Comparison of ENCODE assay signal across 13 cellular contexts in the genomic region with DNA sequence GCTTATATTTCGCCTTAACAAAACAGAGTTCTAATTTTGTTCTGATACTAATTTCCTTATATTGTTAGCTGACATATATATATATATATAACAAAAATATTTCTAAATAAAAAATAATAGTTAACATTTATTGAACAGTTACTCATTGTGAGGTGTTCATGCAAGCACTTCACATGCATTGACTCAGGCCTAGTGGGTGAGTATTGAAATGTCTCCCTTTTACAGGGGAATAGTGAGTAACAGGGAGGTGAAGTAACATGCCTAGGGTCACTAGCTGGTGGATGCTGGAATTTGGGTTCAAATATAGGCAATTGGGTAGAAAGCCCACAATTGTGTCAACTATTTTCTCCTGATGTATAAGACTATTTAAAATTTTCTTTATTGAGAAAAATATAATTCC.
A peak's percentile ranks its signal among the peaks of the same experiment; 100 is the strongest.
DNase-seq lines count a peak whose midpoint lies in the region; FAIRE-seq and TF ChIP-seq lines count a peak whose summit lies in the region.
"Had no signal": no experiment of that assay in that cellular context is flagged by ENCODE, and none has a peak within 500 bp of the region (broad histone marks: within the 10 kb centered on the region; RNA-seq: fewer than 3 reads in every experiment).

No MANE protein-coding gene starts in this region.

- no peak overlapping the region for H3K23ac ChIP-seq in mesenchymal stem cell (ENCODE audit: low read length in 2 of 2)

- no peak overlapping the region for H2BK15ac ChIP-seq in mesenchymal stem cell (ENCODE audit: low read depth, poor library complexity, severe bottlenecking)

- no peak overlapping the region for H2BK12ac ChIP-seq in mesenchymal stem cell (ENCODE audit: low read length in 2 of 2)

- no peak overlapping the region for H4K8ac ChIP-seq in mesenchymal stem cell (ENCODE audit: low read length)

- no peaks in the 10 kb centered on the region for H3K27me3 ChIP-seq in bronchial epithelial cell (ENCODE audit: control insufficient read depth, insufficient read depth, low read length)
- H3K27me3 ChIP-seq in mesenchymal stem cell (ENCODE audit: control insufficient read depth in 1 of 2, insufficient read depth in 1 of 2, low read length in 2 of 2): no peaks in the 10 kb centered on the region
- H3K27me3 ChIP-seq in left ventricle myocardium inferior (ENCODE audit: low read depth): no peaks in the 10 kb centered on the region

- FAIRE-seq in bronchial epithelial cell (lab: Jason Lieb, UNC): no peak
- FAIRE-seq: GM12891 had no signal

- no peak overlapping the region for H3K4ac ChIP-seq in mesenchymal stem cell (ENCODE audit: low read depth in 1 of 2, low read length in 2 of 2)

- no peak overlapping the region for H2BK5ac ChIP-seq in mesenchymal stem cell (ENCODE audit: low read depth, low read length, poor library complexity, severe bottlenecking)

- H4K91ac ChIP-seq in mesenchymal stem cell (ENCODE audit: low read length): no peak overlapping the region

- H3K9me3 ChIP-seq in mesenchymal stem cell (ENCODE audit: control insufficient read depth, low read length): no peaks in the 10 kb centered on the region
- no peaks in the 10 kb centered on the region for H3K9me3 ChIP-seq in left ventricle myocardium inferior (replicated peaks)

- H3K18ac ChIP-seq in mesenchymal stem cell (ENCODE audit: low read depth in 1 of 2, low read length in 2 of 2): no peak overlapping the region

- H3K36me3 ChIP-seq in bronchial epithelial cell (ENCODE audit: control insufficient read depth, insufficient read depth, low read length) (no peaks in the 10 kb centered on the region), mesenchymal stem cell (ENCODE audit: control insufficient read depth in 1 of 2, insufficient read depth in 2 of 2, low read depth in 1 of 2, low read length in 2 of 2) (no peaks in the 10 kb centered on the region), left ventricle myocardium inferior (no peaks in the 10 kb centered on the region)

- H3K4me2 ChIP-seq in mesenchymal stem cell (ENCODE audit: low read length, poor library complexity, severe bottlenecking): no peak overlapping the region
- H3K4me2 ChIP-seq: GM23338 had no signal

- WGBS in mesenchymal stem cell: no CpG with 5 or more reads among the region's 1 CpG

- H2AFZ ChIP-seq in mesenchymal stem cell (ENCODE audit: low read depth, low read length): no peak overlapping the region
- H2AFZ ChIP-seq: GM23338 had no signal

- H3K9ac ChIP-seq in mesenchymal stem cell (ENCODE audit: low read length): no peak overlapping the region

- no peak overlapping the region for H3K14ac ChIP-seq in mesenchymal stem cell (ENCODE audit: low read length in 2 of 2)

- H3K27ac ChIP-seq in mesenchymal stem cell (ENCODE audit: low read length, poor library complexity, severe bottlenecking) (no peak overlapping the region), left ventricle myocardium inferior (replicated peaks) (no peak overlapping the region)

- no peak for TF ChIP-seq CTCF in bronchial epithelial cell (IDR thresholded peaks at IDR 0.05; ENCODE audit: insufficient read depth, low read length, severe bottlenecking)
- TF ChIP-seq CTCF in left ventricle myocardium inferior (IDR thresholded peaks at IDR 0.05; ENCODE audit: borderline replicate concordance): no peak

- H3K4me3 ChIP-seq in bronchial epithelial cell (ENCODE audit: low read depth, low read length) (no peak overlapping the region), mesenchymal stem cell (ENCODE audit: insufficient read depth in 1 of 2, low read depth in 1 of 2, low read length in 2 of 2) (no peak overlapping the region), left ventricle myocardium inferior (no peak overlapping the region)
- H3K4me3 ChIP-seq: GM23338 had no signal

- intact Hi-C loops in left ventricle myocardium inferior (cut with micrococcal nuclease): no loop called here

- DNase-seq in ACHN (peak; percentile 5), RKO (ENCODE audit: low spot score) (peak; percentile 15), bronchial epithelial cell (ENCODE audit: low read depth) (peak; percentile 86), kidney tubule cell (ENCODE audit: low spot score) (peak; percentile 36), mesenchymal stem cell (no peak), NCI-H345 (lab: John Stamatoyannopoulos, UW) (no peak), left ventricle myocardium inferior (no peak)
- DNase-seq: C1 segment of cervical spinal cord; CD4-positive, alpha-beta T cell; DMS79; H7 had no signal

- H2BK120ac ChIP-seq in mesenchymal stem cell (ENCODE audit: low read depth, low read length): no peak overlapping the region

- no peak overlapping the region for H2AK5ac ChIP-seq in mesenchymal stem cell (ENCODE audit: low read length, severe bottlenecking)

- H3K4me1 ChIP-seq in mesenchymal stem cell (ENCODE audit: control insufficient read depth, insufficient read depth, low read depth, low read length): no peaks in the 10 kb centered on the region
- H3K4me1 ChIP-seq in left ventricle myocardium inferior: no peaks in the 10 kb centered on the region

- no peaks in the 10 kb centered on the region for H3K79me1 ChIP-seq in mesenchymal stem cell (replicated peaks; ENCODE audit: low read length, poor library complexity, severe bottlenecking)

- in situ Hi-C loops in ACHN (cut with HindIII; ENCODE audit: low pct_ligation_motif_present, low pct_unique_long_range_greater_than_20kb, low sequenced_read_pairs): no loop called here

Comparison
In these comparisons a context has a peak if more than half of its experiments do, and no peak if none do; other contexts are left out.
1. DNase-seq: peak in ACHN (single experiment), RKO (single experiment), bronchial epithelial cell (single experiment) and kidney tubule cell (single experiment); none in mesenchymal stem cell (single experiment), NCI-H345 (single experiment) and left ventricle myocardium inferior (single experiment).